Comparison of ENCODE assay signal across 8 cellular contexts in the genomic region with DNA sequence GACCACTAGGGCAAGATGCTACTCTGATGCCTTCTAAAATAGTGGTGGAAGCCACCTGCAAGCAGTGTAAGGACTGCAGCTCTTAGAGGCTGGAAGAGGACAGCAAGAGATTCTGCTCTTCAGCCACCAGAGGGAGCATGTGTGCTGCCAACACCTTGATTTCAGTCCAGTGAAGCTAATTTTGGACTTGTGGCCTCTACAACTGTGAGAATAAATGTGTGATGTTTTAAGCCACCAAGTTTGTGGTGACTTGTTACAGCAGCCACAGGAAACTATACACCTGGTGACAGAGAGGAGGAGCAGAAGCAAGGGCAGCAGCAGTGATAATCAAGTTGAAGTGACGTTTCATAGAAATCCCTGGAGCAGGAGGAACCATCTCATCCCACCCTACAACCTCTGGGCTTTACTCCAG. TPM values are rescaled to one million over a fixed set of nuclear protein-coding genes. Genes with fewer than 3 reads are reported as not detected.
DNase-seq lines count a peak whose midpoint lies in the region; ATAC-seq and TF ChIP-seq lines count a peak whose summit lies in the region.

No MANE protein-coding gene starts in this region.

- no peaks in the 10 kb centered on the region for H3K9me3 ChIP-seq in prostate gland

- H3K27me3 ChIP-seq in prostate gland (replicated peaks; ENCODE audit: insufficient read depth), result no peaks in the 10 kb centered on the region

- intact Hi-C loops in cardiac septum (cut with DNase I), result loop anchor here (1.0 to 10.0 kb wide), 4 partner anchors 74 to 382 kb away; no protein-coding TSS in a partner anchor
- intact Hi-C loops in prostate gland (cut with DNase I), result loop anchor here (5.0 kb wide), 2 partner anchors 120 to 385 kb away; no protein-coding TSS in a partner anchor

- H3K4me1 ChIP-seq in prostate gland (replicated peaks), result no peaks in the 10 kb centered on the region

- WGBS in prostate gland, result 95% methylated on average over 1 of the region's 1 CpG

- H3K4me3 ChIP-seq in GM12864 (ENCODE audit: low read depth, low read length), result no peak overlapping the region
- no peak overlapping the region for H3K4me3 ChIP-seq in prostate gland

- peak; percentile 95 for TF ChIP-seq CTCF in GM12864 (IDR thresholded peaks at IDR 0.05; ENCODE audit: low read depth, low read length, missing control alignments)
- peak; percentile 62 to 85 (median 80) for TF ChIP-seq CTCF in prostate gland (IDR thresholded peaks at IDR 0.05)

- H3K27ac ChIP-seq in prostate gland, result no peak overlapping the region

- TF ChIP-seq POLR2A in prostate gland (IDR thresholded peaks at IDR 0.05), result no peak

- peak; percentile 97 for ATAC-seq in GM21825 (IDR thresholded peaks at IDR 0.05; ENCODE audit: unreplicated experiment)

- DNase-seq in GM12864 (ENCODE audit: low read depth) (peak; percentile 68), KG1 (lab: John Stamatoyannopoulos, UW) (peak; percentile 42), RKO (ENCODE audit: low spot score) (peak; percentile 81), cardiac septum (ENCODE audit: low spot score) (peak; percentile 79), prostate gland (ENCODE audit: low spot score) (peak; percentile 48), OCI-M2 (lab: John Stamatoyannopoulos, UW; ENCODE audit: unreplicated experiment) (no peak)
- peak; percentile 30 for DNase-seq in activated naive CD4-positive, alpha-beta T cell treated with anti-CD3 and anti-CD28 coated beads, Interleukin-2, amount 50 U/mL, for 16 hours

- no peaks in the 10 kb centered on the region for H3K36me3 ChIP-seq in prostate gland

RNA-seq across cellular contexts. Expression of gene FGFBP1, which starts 55.9 kb away (rescaled TPM):
- total RNA-seq in cardiac septum (not detected), prostate gland (1 to 10 TPM; 1.1 to 1.4 TPM)
